Comparison of ENCODE assay signal across 28 cellular contexts in the genomic region with DNA sequence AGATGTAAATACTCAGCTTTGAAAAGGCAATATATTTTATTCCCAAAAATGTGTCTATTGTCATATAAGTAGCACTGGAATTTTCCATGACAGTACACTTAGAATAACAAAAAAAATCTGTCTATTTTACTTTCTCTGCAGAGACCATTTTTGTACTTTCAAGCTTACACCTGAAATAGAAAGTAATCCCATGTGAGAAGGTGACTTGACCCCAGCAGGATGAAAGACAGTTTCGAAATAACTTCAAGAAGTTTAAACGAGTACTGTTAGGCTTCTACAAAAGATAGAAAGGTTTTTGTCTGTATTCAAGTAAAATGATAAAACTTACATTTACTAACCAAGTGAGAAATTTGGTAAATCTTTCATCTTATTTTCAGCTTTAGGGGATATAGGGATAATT.
"Had no signal": no experiment of that assay in that cellular context is flagged by ENCODE, and none has a peak within 500 bp of the region (broad histone marks: within the 10 kb centered on the region; RNA-seq: fewer than 3 reads in every experiment).

No MANE protein-coding gene starts in this region.

- H3K9ac ChIP-seq: SK-N-SH had no signal

- H3K4me3 ChIP-seq: adrenal gland, body of pancreas, breast epithelium, Peyer's patch, SJSA1 had no signal

- H3K9me3 ChIP-seq: adrenal gland, body of pancreas, breast epithelium, Peyer's patch, SJSA1, SK-N-SH had no signal

- H3K27ac ChIP-seq: adrenal gland, body of pancreas, breast epithelium, Peyer's patch, SJSA1 had no signal

- DNase-seq: activated CD4-positive, alpha-beta T cell treated with anti-CD3 and anti-CD28 coated beads, Interleukin-2, amount 10 ng/mL, durations not matched to agents 24 days and 14 days; activated CD4-positive, alpha-beta T cell treated with anti-CD3 and anti-CD28 coated beads, Interleukin-2, amount 50 U/mL, for 4 hours; activated CD8-positive, alpha-beta T cell treated with anti-CD3 and anti-CD28 coated beads for 36 hours; activated effector memory CD4-positive, alpha-beta T cell treated with anti-CD3 and anti-CD28 coated beads, Interleukin-2, amount 50 U/mL, for 16 hours; activated naive CD4-positive, alpha-beta T cell; activated T-cell treated with anti-CD3 and anti-CD28 coated beads, Interleukin-2, amount 50 U/mL, for 1 hour; activated T-cell treated with anti-CD3 and anti-CD28 coated beads, Interleukin-2, amount 50 U/mL, for 72 hours; adrenal gland; body of pancreas; NCI-H1048; NCI-H1436 treated with DMSO at 0.1 percent for 48 hours; NCI-H1694 treated with DMSO at 0.1 percent for 48 hours; NCI-H2029; NCI-H2171; NCI-H2227 treated with DMSO at 0.1 percent for 48 hours; NCI-H446; NCI-H524; NCI-H69; NCI-H82; Peyer's patch; RPMI8226; SHP77 treated with DMSO at 0.1 percent for 48 hours; SK-N-SH had no signal

- H3K27me3 ChIP-seq: adrenal gland, body of pancreas, breast epithelium, Peyer's patch, SJSA1 had no signal

- FAIRE-seq: astrocyte, TTC549 had no signal

- ATAC-seq: activated CD8-positive, alpha-beta T cell treated with anti-CD3 and anti-CD28 coated beads for 36 hours; activated T-helper 17 cell treated with anti-CD3 and anti-CD28 coated beads, Interleukin-2, amount 50 U/mL, for 72 hours; body of pancreas had no signal

- H3K4me1 ChIP-seq: adrenal gland, body of pancreas, breast epithelium, Peyer's patch, SJSA1 had no signal

- H3K36me3 ChIP-seq: adrenal gland, breast epithelium, Peyer's patch, SJSA1 had no signal

- H3K4me2 ChIP-seq: SK-N-SH had no signal
